In the genomic region with DNA sequence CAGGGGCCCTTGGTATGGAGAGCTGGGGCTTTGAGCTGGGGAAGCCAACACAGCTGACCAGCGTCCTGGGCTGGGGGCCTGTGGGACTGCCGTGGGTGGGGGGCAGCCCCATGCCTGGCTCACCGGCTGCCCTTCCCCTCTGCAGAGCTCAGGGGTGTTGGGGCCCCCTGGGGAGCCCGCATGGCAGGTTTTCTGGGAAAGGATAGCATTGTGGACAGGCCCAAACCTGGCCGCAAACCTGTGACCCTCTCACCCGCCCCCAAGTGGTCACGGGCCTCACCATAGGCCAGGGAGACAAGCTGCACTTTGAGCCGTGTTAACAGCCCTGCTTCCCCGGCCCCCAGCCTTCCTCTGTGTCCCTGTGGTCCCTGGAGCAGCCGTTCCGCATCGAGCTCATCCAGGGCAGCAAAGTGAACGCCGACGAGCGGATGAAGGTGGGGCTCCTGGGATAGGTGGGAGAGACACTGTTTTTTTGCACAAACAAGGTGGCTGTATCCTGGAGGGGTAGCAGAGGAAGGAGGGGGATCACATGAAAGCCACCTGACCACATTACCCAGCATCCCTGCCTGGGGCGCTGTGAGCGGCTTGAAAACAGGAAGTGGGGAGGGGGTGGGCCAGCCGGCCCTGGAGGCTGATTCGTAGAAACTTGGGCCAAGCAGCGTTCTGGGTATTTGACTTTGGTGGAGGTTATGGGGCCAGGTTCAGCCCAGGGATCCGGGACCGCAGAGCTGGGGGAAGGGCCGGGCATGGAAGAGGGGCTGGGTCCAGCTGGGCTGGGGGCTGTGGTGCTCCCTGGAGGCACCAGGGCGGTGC, we compare ENCODE assay signal across 8 cellular contexts.
DNase-seq lines count a peak whose midpoint lies in the region; ATAC-seq and TF ChIP-seq lines count a peak whose summit lies in the region.

No MANE protein-coding gene starts in this region.

- H3K9me3 Mint-ChIP-seq in T-helper 1 cell treated with Interleukin-12 subunit alpha and Interleukin-12 subunit beta and Interleukin-4 antibody, amounts not matched to agents 30 μg/mL and 1 μg/mL, for 36 hours: no peaks in the 10 kb centered on the region
- H3K9me3 Mint-ChIP-seq in activated naive CD8-positive, alpha-beta T cell treated with anti-CD3 and anti-CD28 coated beads, Interleukin-2, amount 50 U/mL, for 24 hours: no peaks in the 10 kb centered on the region

- WGBS in hepatocyte (ENCODE audit: low lambda C conversion rate, missing lambda C conversion rate): 59% methylated on average over 24 of the region's 25 CpGs

- no peaks in the 10 kb centered on the region for H3K9me3 ChIP-seq in lower lobe of right lung
- no peaks in the 10 kb centered on the region for H3K9me3 ChIP-seq in hepatocyte (ENCODE audit: low read depth)

- H3K36me3 ChIP-seq in lower lobe of right lung (peaks cover 61% of the 10 kb centered on the region), hepatocyte (replicated peaks; ENCODE audit: insufficient read depth, low read depth) (no peaks in the 10 kb centered on the region)

- H3K4me1 ChIP-seq in lower lobe of right lung (peaks cover 13% of the 10 kb centered on the region), hepatocyte (ENCODE audit: insufficient read depth) (no peaks in the 10 kb centered on the region)

- no peaks in the 10 kb centered on the region for H3K27me3 Mint-ChIP-seq in T-helper 1 cell treated with Interleukin-12 subunit alpha and Interleukin-12 subunit beta and Interleukin-4 antibody, amounts not matched to agents 30 μg/mL and 1 μg/mL, for 36 hours (ENCODE audit: low read depth)
- no peaks in the 10 kb centered on the region for H3K27me3 Mint-ChIP-seq in activated naive CD8-positive, alpha-beta T cell treated with anti-CD3 and anti-CD28 coated beads, Interleukin-2, amount 50 U/mL, for 24 hours

- no peaks in the 10 kb centered on the region for H3K79me2 ChIP-seq in hepatocyte

- no peaks in the 10 kb centered on the region for H3K9me2 ChIP-seq in hepatocyte (replicated peaks; ENCODE audit: insufficient read depth)

- H3K27me3 ChIP-seq in lower lobe of right lung (ENCODE audit: low read depth) (no peaks in the 10 kb centered on the region), hepatocyte (no peaks in the 10 kb centered on the region)

- DNase-seq in GF-D8 (lab: John Stamatoyannopoulos, UW) (peak; percentile 83), lower lobe of right lung (peak; percentile 85), glomerular visceral epithelial cell (ENCODE audit: extremely low spot score) (no peak), hepatocyte (ENCODE audit: low spot score) (no peak)
- DNase-seq in activated naive CD8-positive, alpha-beta T cell treated with anti-CD3 and anti-CD28 coated beads, Interleukin-2, amount 50 U/mL, for 24 hours: peak; percentile 83
- DNase-seq in stimulated activated CD8-positive, alpha-beta memory T cell treated with anti-CD3 and anti-CD28 coated beads, Interleukin-15, amount 100 ng/mL, for 4 hours (ENCODE audit: low read depth in 2 of 2): peak; percentile 70 to 72

- H3K27ac ChIP-seq in lower lobe of right lung (peak overlapping the region; percentile 59), hepatocyte (no peak overlapping the region)

- peaks cover 60% of the 10 kb centered on the region for H3K36me3 Mint-ChIP-seq in T-helper 1 cell treated with Interleukin-12 subunit alpha and Interleukin-12 subunit beta and Interleukin-4 antibody, amounts not matched to agents 30 μg/mL and 1 μg/mL, for 36 hours (ENCODE audit: low read depth)
- H3K36me3 Mint-ChIP-seq in activated naive CD8-positive, alpha-beta T cell treated with anti-CD3 and anti-CD28 coated beads, Interleukin-2, amount 50 U/mL, for 24 hours (ENCODE audit: low read depth): peaks cover 43% of the 10 kb centered on the region

- no peak for TF ChIP-seq CTCF in lower lobe of right lung (IDR thresholded peaks at IDR 0.05)
- TF ChIP-seq CTCF in hepatocyte (IDR thresholded peaks at IDR 0.05; ENCODE audit: poor library complexity): no peak

- peaks cover 50% of the 10 kb centered on the region for H3K4me1 Mint-ChIP-seq in T-helper 1 cell treated with Interleukin-12 subunit alpha and Interleukin-12 subunit beta and Interleukin-4 antibody, amounts not matched to agents 30 μg/mL and 1 μg/mL, for 36 hours (ENCODE audit: low read depth)
- peaks cover 78% of the 10 kb centered on the region for H3K4me1 Mint-ChIP-seq in activated naive CD8-positive, alpha-beta T cell treated with anti-CD3 and anti-CD28 coated beads, Interleukin-2, amount 50 U/mL, for 24 hours

- peak overlapping the region; percentile 92 for H3K27ac Mint-ChIP-seq in T-helper 1 cell treated with Interleukin-12 subunit alpha and Interleukin-12 subunit beta and Interleukin-4 antibody, amounts not matched to agents 30 μg/mL and 1 μg/mL, for 36 hours
- peak overlapping the region; percentile 95 for H3K27ac Mint-ChIP-seq in activated naive CD8-positive, alpha-beta T cell treated with anti-CD3 and anti-CD28 coated beads, Interleukin-2, amount 50 U/mL, for 24 hours

- H4K20me1 ChIP-seq in hepatocyte (ENCODE audit: insufficient read depth, poor library complexity, severe bottlenecking): no peaks in the 10 kb centered on the region

- H2AFZ ChIP-seq in hepatocyte: no peak overlapping the region

- no peak overlapping the region for H3K4me2 ChIP-seq in hepatocyte

- peak overlapping the region; percentile 78 for H3K4me3 Mint-ChIP-seq in T-helper 1 cell treated with Interleukin-12 subunit alpha and Interleukin-12 subunit beta and Interleukin-4 antibody, amounts not matched to agents 30 μg/mL and 1 μg/mL, for 36 hours
- H3K4me3 Mint-ChIP-seq in activated naive CD8-positive, alpha-beta T cell treated with anti-CD3 and anti-CD28 coated beads, Interleukin-2, amount 50 U/mL, for 24 hours: peak overlapping the region; percentile 83

- intact Hi-C loops in lower lobe of right lung (cut with DNase I): no loop called here

- ATAC-seq in HG02798 (IDR thresholded peaks at IDR 0.05; ENCODE audit: poor library complexity, unreplicated experiment) (peak; percentile 37), lower lobe of right lung (peak; percentile 70 to 72)
- ATAC-seq in activated naive CD8-positive, alpha-beta T cell treated with anti-CD3 and anti-CD28 coated beads, Interleukin-2, amount 50 U/mL, for 24 hours: peak; percentile 65

- H3K4me3 ChIP-seq in lower lobe of right lung (peak overlapping the region; percentile 37), hepatocyte (no peak overlapping the region)

Comparison
In these comparisons a context has a peak if more than half of its experiments do, and no peak if none do; other contexts are left out.
1. DNase-seq: peak in GF-D8 (single experiment), activated naive CD8-positive, alpha-beta T cell treated with anti-CD3 and anti-CD28 coated beads, Interleukin-2, amount 50 U/mL, for 24 hours (single experiment), lower lobe of right lung (single experiment) and stimulated activated CD8-positive, alpha-beta memory T cell treated with anti-CD3 and anti-CD28 coated beads, Interleukin-15, amount 100 ng/mL, for 4 hours (2 of 2); none in glomerular visceral epithelial cell (single experiment) and hepatocyte (single experiment).
2. Peak in every context shown above with its lines, with median percentiles within 50 percentile points of each other: ATAC-seq.